8 cellular contexts compared by ENCODE assay signal in genomic region chr3:197554562-197555280, GRCh38.
DNase-seq lines count a peak whose midpoint lies in the region; ATAC-seq and TF ChIP-seq lines count a peak whose summit lies in the region.

No MANE protein-coding gene starts in this region.

- peak overlapping the region; percentile 93 to 96 for H3K9ac ChIP-seq in mucosa of rectum (ENCODE audit: low read depth in 1 of 2, low read length in 2 of 2)

- H3K4me3 ChIP-seq in mucosa of rectum (ENCODE audit: low read length in 2 of 2): peak overlapping the region; percentile 85 to 93

- H3K9me3 ChIP-seq in mucosa of rectum (ENCODE audit: control insufficient read depth in 2 of 2, low read length in 2 of 2): no peaks in the 10 kb centered on the region

- peaks cover 17 to 21% of the 10 kb centered on the region in 2 donors for H3K4me1 ChIP-seq in mucosa of rectum (ENCODE audit: control insufficient read depth in 2 of 2, insufficient read depth in 2 of 2, low read length in 2 of 2)

- peak; percentile 81 for TF ChIP-seq POLR2A in erythroblast (IDR thresholded peaks at IDR 0.05; ENCODE audit: low read length)

- ATAC-seq in GM21529 (IDR thresholded peaks at IDR 0.05; ENCODE audit: unreplicated experiment): peak; percentile 97

- H3K27ac ChIP-seq in mucosa of rectum (ENCODE audit: low read depth in 2 of 2, low read length in 2 of 2): peak overlapping the region; percentile 95 to 98

- 0 out of 2 replicates have a peak, but pooled peaks have one; percentile 33 for TF ChIP-seq EP300 in Ishikawa (IDR thresholded peaks at IDR 0.05; ENCODE audit: borderline replicate concordance)

- DNase-seq in DMS153 treated with DMSO at 0.1 percent for 48 hours (lab: John Stamatoyannopoulos, UW; ENCODE audit: unreplicated experiment) (peak; percentile 93), OCI-M1 (lab: John Stamatoyannopoulos, UW) (peak; percentile 96), erythroblast (lab: John Stamatoyannopoulos, UW) (peak; percentile 97)
- peak; percentile 89 for DNase-seq in activated T-cell treated with anti-CD3 and anti-CD28 coated beads, Interleukin-2, amount 50 U/mL, for 1 hour
- DNase-seq in stimulated activated CD8-positive, alpha-beta memory T cell treated with anti-CD3 and anti-CD28 coated beads, Interleukin-4, amount 100 ng/mL, for 4 hours (ENCODE audit: low read depth in 2 of 2, low spot score in 1 of 2): peak; percentile 73 to 84

- H3K36me3 ChIP-seq in mucosa of rectum (ENCODE audit: control insufficient read depth in 2 of 2, insufficient read depth in 2 of 2, low read length in 2 of 2): peaks cover 0 to 5% of the 10 kb centered on the region in 2 donors

- no peak; the same call in 1 of the 2 replicates for TF ChIP-seq RAD21 in Ishikawa (IDR thresholded peaks at IDR 0.05; ENCODE audit: low read depth)

- no peaks in the 10 kb centered on the region for H3K27me3 ChIP-seq in mucosa of rectum (ENCODE audit: control insufficient read depth in 2 of 2, insufficient read depth in 2 of 2, low read length in 2 of 2)

TF ChIP-seq in Ishikawa, 13 proteins besides CTCF, POLR2A, EP300 and RAD21:
- TF ChIP-seq MAX (IDR thresholded peaks at IDR 0.05): peak; percentile 90
- no peak for TF ChIP-seq TEAD4 (IDR thresholded peaks at IDR 0.05)
- TF ChIP-seq TCF12 (IDR thresholded peaks at IDR 0.05; ENCODE audit: low read depth): no peak
- peak; percentile 41 for TF ChIP-seq REST (IDR thresholded peaks at IDR 0.05; ENCODE audit: low read depth)
- peak; percentile 99 for TF ChIP-seq ZBTB7A (IDR thresholded peaks at IDR 0.05; ENCODE audit: low read depth)
- TF ChIP-seq USF1 (IDR thresholded peaks at IDR 0.05): peak; percentile 67
- no peak for TF ChIP-seq YY1 (IDR thresholded peaks at IDR 0.05; ENCODE audit: low read depth)
- TF ChIP-seq CEBPB (IDR thresholded peaks at IDR 0.05): no peak
- TF ChIP-seq NFIC (IDR thresholded peaks at IDR 0.05): no peak
- peak; percentile 78 for TF ChIP-seq TAF1 (IDR thresholded peaks at IDR 0.05; ENCODE audit: low read depth)
- TF ChIP-seq CREB1 (IDR thresholded peaks at IDR 0.05; ENCODE audit: low read depth): peak; percentile 87
- no peak for TF ChIP-seq EGR1 (IDR thresholded peaks at IDR 0.05)
- peak; percentile 30; the same call in 1 of the 2 replicates for TF ChIP-seq FOXM1 (IDR thresholded peaks at IDR 0.05; ENCODE audit: borderline replicate concordance, low read depth)

Comparison
In these comparisons a context has a peak if more than half of its experiments do, and no peak if none do; other contexts are left out.
1. Peak in every context shown above with its lines: DNase-seq, ATAC-seq, H3K4me3 ChIP-seq and H3K27ac ChIP-seq.